In the genomic region with DNA sequence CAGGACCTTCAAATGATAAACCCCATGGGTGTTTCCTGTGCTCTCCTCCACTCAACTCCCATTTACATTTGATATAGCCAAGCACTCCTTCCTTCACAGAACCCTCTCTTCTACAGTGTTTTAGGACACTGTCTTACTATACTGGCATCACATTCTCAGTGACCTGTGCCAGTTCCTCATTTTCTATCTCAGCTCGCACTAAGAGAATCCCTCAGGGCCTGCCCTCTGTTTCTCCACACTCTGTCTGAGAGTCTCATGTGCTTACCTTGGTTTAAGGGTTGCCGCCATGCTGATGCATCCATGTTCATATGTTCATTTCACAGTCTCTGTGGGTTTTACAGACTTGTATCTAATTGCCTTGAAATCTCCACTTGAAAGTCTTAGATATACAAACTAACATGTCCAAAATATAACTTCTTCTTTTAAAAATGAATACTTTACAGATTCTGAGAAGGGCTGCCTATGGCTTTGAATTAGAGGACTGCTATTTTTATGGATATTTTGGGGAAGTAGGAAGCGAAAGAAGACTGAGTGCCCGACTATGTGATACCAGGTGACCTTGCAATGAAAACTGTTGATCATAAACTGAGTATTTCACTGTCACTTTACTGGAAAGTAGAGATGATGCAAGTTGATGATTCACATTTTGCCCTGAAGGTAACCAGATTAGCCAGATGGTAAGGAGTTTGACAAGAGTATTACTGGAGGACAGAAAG, we compare ENCODE assay signal across 13 cellular contexts.
DNase-seq lines count a peak whose midpoint lies in the region; ATAC-seq, FAIRE-seq and TF ChIP-seq lines count a peak whose summit lies in the region.
"Had no signal": no experiment of that assay in that cellular context is flagged by ENCODE, and none has a peak within 500 bp of the region (broad histone marks: within the 10 kb centered on the region; RNA-seq: fewer than 3 reads in every experiment).

No MANE protein-coding gene starts in this region.

- CTCF ChIA-PET in WTC11 (lab: Charles Lee): no interaction called here

- H3K27me3 Mint-ChIP-seq in WTC11 (ENCODE audit: low read depth): no peaks in the 10 kb centered on the region
- H3K27me3 Mint-ChIP-seq: B cell had no signal

- peak overlapping the region; percentile 12; the same call in 1 of the 2 replicates for H3K27ac Mint-ChIP-seq in WTC11
- H3K27ac Mint-ChIP-seq: B cell had no signal

- H3K36me3 Mint-ChIP-seq in WTC11: peaks cover 12% of the 10 kb centered on the region

- H3K4me3 ChIP-seq in AG10803 (ENCODE audit: low read length): no peak overlapping the region
- H3K4me3 ChIP-seq: stomach had no signal

- no peak for FAIRE-seq in frontal cortex (lab: Jason Lieb, UNC)

- H3K9me3 Mint-ChIP-seq in WTC11: peaks cover 12% of the 10 kb centered on the region

- H3K4me3 Mint-ChIP-seq in WTC11: no peak overlapping the region
- H3K4me3 Mint-ChIP-seq: B cell had no signal

- POLR2A ChIA-PET in WTC11 (lab: Charles Lee): no interaction called here

- no peaks in the 10 kb centered on the region for H3K4me1 Mint-ChIP-seq in WTC11
- H3K4me1 Mint-ChIP-seq: B cell had no signal

- no peak for TF ChIP-seq CTCF in AG10803 (conservative IDR thresholded peaks at IDR 0.05; ENCODE audit: low read length)
- TF ChIP-seq CTCF in WTC11 (IDR thresholded peaks at IDR 0.05): no peak

- peak; percentile 36 for DNase-seq in AG10803 (ENCODE audit: low read depth)
- DNase-seq in WTC11 (ENCODE audit: low spot score): no peak
- no peak for DNase-seq in NCI-H524 treated with DMSO at 0.1 percent for 48 hours (lab: John Stamatoyannopoulos, UW)
- DNase-seq in frontal cortex (ENCODE audit: low spot score in 2 of 2): no peak
- no peak for DNase-seq in activated effector memory CD4-positive, alpha-beta T cell treated with anti-CD3 and anti-CD28 coated beads, Interleukin-2, amount 50 U/mL, for 16 hours
- DNase-seq in effector CD4-positive, alpha-beta T cell: no peak
- DNase-seq: amniotic stem cell; NCI-H510A; stimulated activated CD4-positive, alpha-beta T cell treated with anti-CD3 and anti-CD28 coated beads, Interleukin-12 subunit alpha, Interleukin-12 subunit beta, amount 100 ng/mL, for 4 hours; stomach had no signal

- ATAC-seq in GM21360 (IDR thresholded peaks at IDR 0.05; ENCODE audit: unreplicated experiment) (peak; percentile 83), HG03469 (IDR thresholded peaks at IDR 0.05; ENCODE audit: unreplicated experiment) (peak; percentile 71), WTC11 (no peak)

TF ChIP-seq in WTC11, 78 proteins besides CTCF, POLR2A, EP300 and RAD21:
- TF ChIP-seq PRRX2 (CRISPR knock-in tag; IDR thresholded peaks at IDR 0.05) (no peak), SP1 (CRISPR knock-in tag; conservative IDR thresholded peaks at IDR 0.05) (no peak), TEAD1 (CRISPR knock-in tag; IDR thresholded peaks at IDR 0.05) (no peak), ZNF263 (CRISPR knock-in tag; IDR thresholded peaks at IDR 0.05; ENCODE audit: low read depth) (no peak), NR1H2 (CRISPR knock-in tag; IDR thresholded peaks at IDR 0.05) (no peak), TEAD4 (CRISPR knock-in tag; IDR thresholded peaks at IDR 0.05) (no peak)
- TF ChIP-seq, protein P1, sequence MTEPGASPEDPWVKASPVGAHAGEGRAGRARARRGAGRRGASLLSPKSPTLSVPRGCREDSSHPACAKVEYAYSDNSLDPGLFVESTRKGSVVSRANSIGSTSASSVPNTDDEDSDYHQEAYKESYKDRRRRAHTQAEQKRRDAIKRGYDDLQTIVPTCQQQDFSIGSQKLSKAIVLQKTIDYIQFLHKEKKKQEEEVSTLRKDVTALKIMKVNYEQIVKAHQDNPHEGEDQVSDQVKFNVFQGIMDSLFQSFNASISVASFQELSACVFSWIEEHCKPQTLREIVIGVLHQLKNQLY (CRISPR knock-in tag; IDR thresholded peaks at IDR 0.05): no peak
